ENCODE assay signal across 9 cellular contexts in genomic region chr4:76454073-76454472, GRCh38. TPM values are rescaled to one million over a fixed set of nuclear protein-coding genes. Genes with fewer than 3 reads are reported as not detected.
"Had no signal": no experiment of that assay in that cellular context is flagged by ENCODE, and none has a peak within 500 bp of the region (broad histone marks: within the 10 kb centered on the region; RNA-seq: fewer than 3 reads in every experiment).

No MANE protein-coding gene starts in this region.

RNA-seq across cellular contexts. Expression of gene CCDC158, which starts 33.1 kb away (rescaled TPM):
- total RNA-seq: colonic mucosa, dermis blood vessel endothelial cell, dermis microvascular lymphatic vessel endothelial cell, endodermal cell, endothelial cell of umbilical vein, esophagus mucosa, foreskin keratinocyte, gastrocnemius medialis, glomerular endothelial cell had no signal
- polyA plus RNA-seq: endothelial cell of umbilical vein, foreskin keratinocyte had no signal
